In the genomic region with DNA sequence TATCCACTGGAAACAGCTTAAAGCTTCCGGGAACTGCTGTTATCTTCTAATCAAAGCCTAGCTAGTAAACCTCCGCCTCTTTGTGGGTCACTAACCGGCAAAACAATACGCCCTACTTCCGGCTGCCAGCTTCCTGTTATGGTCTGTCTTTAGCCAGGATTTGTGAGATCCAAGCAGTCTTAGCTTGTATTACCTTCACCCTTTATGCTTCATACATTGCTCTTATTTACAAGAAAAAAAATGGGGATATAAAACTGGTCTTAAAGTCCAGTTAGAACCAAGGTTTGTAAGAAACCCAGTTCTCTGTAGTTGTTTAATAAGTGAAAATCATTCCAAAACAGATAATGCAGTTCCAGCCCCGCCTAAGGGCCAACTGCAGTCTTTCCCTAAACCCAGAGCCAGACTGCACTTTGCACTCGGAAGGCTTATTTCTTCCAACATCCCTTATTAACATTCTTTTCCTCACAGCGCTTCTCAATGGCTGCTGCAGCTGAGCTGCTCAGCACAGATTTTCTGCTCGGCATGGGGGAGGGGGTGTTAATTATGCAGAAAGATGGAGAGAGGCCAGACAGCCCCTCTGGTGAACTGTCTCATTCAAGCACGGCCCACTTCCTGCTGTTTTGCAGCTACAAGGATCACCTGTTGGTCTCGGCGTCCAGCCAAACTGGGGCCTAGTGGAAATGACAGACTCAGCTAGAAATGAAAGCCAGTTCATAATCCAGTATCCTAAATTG, we compare ENCODE assay signal across 8 cellular contexts.
DNase-seq lines count a peak whose midpoint lies in the region; ATAC-seq and TF ChIP-seq lines count a peak whose summit lies in the region.

No MANE protein-coding gene starts in this region.

- H3K4me1 ChIP-seq in colonic mucosa: peaks cover 4% of the 10 kb centered on the region
- H3K4me1 ChIP-seq in right lobe of liver: peaks cover 0 to 30% (median 17%) of the 10 kb centered on the region in 4 donors

- CTCF ChIA-PET in activated CD4-positive, alpha-beta T cell treated with anti-CD3 and anti-CD28 coated beads, Interleukin-2, amount 10 ng/mL, durations not matched to agents 7 days and 5 days (lab: Charles Lee): no interaction called here

- H3K36me3 ChIP-seq in colonic mucosa: no peaks in the 10 kb centered on the region
- no peaks in the 10 kb centered on the region for H3K36me3 ChIP-seq in right lobe of liver

- H3K4me3 ChIP-seq in HFF-Myc (replicated peaks; ENCODE audit: low read depth, low read length) (no peak overlapping the region), colonic mucosa (no peak overlapping the region), right lobe of liver (peak overlapping the region in 1 of 3 donors; percentile 31)

- peak overlapping the region; percentile 96 for H3K27ac Mint-ChIP-seq in activated CD4-positive, alpha-beta T cell treated with anti-CD3 and anti-CD28 coated beads, Interleukin-2, amount 10 ng/mL, durations not matched to agents 7 days and 5 days

- H3K4me3 Mint-ChIP-seq in activated CD4-positive, alpha-beta T cell treated with anti-CD3 and anti-CD28 coated beads, Interleukin-2, amount 10 ng/mL, durations not matched to agents 7 days and 5 days: peak overlapping the region; percentile 64

- DNase-seq in D341Med (ENCODE audit: low spot score): peak; percentile 76
- DNase-seq in HFF-Myc (ENCODE audit: extremely low read depth, low read depth): peak; percentile 30
- DNase-seq in NCI-H2029 (lab: John Stamatoyannopoulos, UW): peak; percentile 92
- DNase-seq in activated CD4-positive, alpha-beta T cell treated with anti-CD3 and anti-CD28 coated beads, Interleukin-2, amount 10 ng/mL, durations not matched to agents 7 days and 5 days: peak; percentile 84
- peak; percentile 91 for DNase-seq in colonic mucosa
- DNase-seq in right lobe of liver: peak; percentile 88 to 91 (median 90)
- DNase-seq in stimulated activated CD4-positive, alpha-beta T cell treated with anti-CD3 and anti-CD28 coated beads, Interleukin-2, amount 100 ng/mL, for 24 hours: peak; percentile 63 to 67

- H3K36me3 Mint-ChIP-seq in activated CD4-positive, alpha-beta T cell treated with anti-CD3 and anti-CD28 coated beads, Interleukin-2, amount 10 ng/mL, durations not matched to agents 7 days and 5 days (ENCODE audit: low read depth): peaks cover 48% of the 10 kb centered on the region

- ATAC-seq in right lobe of liver: peak; percentile 80 to 84 (median 82)
- no peak for ATAC-seq in GM18867 (IDR thresholded peaks at IDR 0.05; ENCODE audit: unreplicated experiment)

- no peaks in the 10 kb centered on the region for H3K27me3 Mint-ChIP-seq in activated CD4-positive, alpha-beta T cell treated with anti-CD3 and anti-CD28 coated beads, Interleukin-2, amount 10 ng/mL, durations not matched to agents 7 days and 5 days

- H3K27ac ChIP-seq in colonic mucosa (peak overlapping the region; percentile 45), right lobe of liver (peak overlapping the region; percentile 41 to 75 (median 63))

- H3K9me3 ChIP-seq in colonic mucosa (no peaks in the 10 kb centered on the region), right lobe of liver (no peaks in the 10 kb centered on the region)

- TF ChIP-seq POLR2A in right lobe of liver (IDR thresholded peaks at IDR 0.05): no peak

- H3K4me1 Mint-ChIP-seq in activated CD4-positive, alpha-beta T cell treated with anti-CD3 and anti-CD28 coated beads, Interleukin-2, amount 10 ng/mL, durations not matched to agents 7 days and 5 days: peaks cover 59% of the 10 kb centered on the region

- peaks cover 5% of the 10 kb centered on the region for H3K9me3 Mint-ChIP-seq in activated CD4-positive, alpha-beta T cell treated with anti-CD3 and anti-CD28 coated beads, Interleukin-2, amount 10 ng/mL, durations not matched to agents 7 days and 5 days

- POLR2A ChIA-PET in activated CD4-positive, alpha-beta T cell treated with anti-CD3 and anti-CD28 coated beads, Interleukin-2, amount 10 ng/mL, durations not matched to agents 7 days and 5 days (lab: Charles Lee): no interaction called here

- TF ChIP-seq CTCF in HFF-Myc (IDR thresholded peaks at IDR 0.05; ENCODE audit: low read depth, low read length, missing control alignments) (no peak), colonic mucosa (IDR thresholded peaks at IDR 0.05) (no peak), right lobe of liver (IDR thresholded peaks at IDR 0.05) (no peak)

- intact Hi-C loops in colonic mucosa (cut with DNase I) (loop anchor here (10.0 kb wide), 1 partner anchor 369 kb away; the partner anchor contains the start of gene KLF12), right lobe of liver (cut with DNase I) (no loop called here)

- H3K27me3 ChIP-seq in colonic mucosa: no peaks in the 10 kb centered on the region
- no peaks in the 10 kb centered on the region for H3K27me3 ChIP-seq in right lobe of liver

- WGBS in right lobe of liver (ENCODE audit: insufficient coverage, low coverage, low lambda C conversion rate, missing lambda C conversion rate): 7% methylated on average over 12 of the region's 12 CpGs

- no peak overlapping the region for H3K9ac ChIP-seq in colonic mucosa (ENCODE audit: low read depth in 2 of 2, low read length in 2 of 2)

Comparison
In these comparisons a context has a peak if more than half of its experiments do, and no peak if none do; other contexts are left out.
1. DNase-seq: peak in every context shown above with its lines; median percentile 92 in NCI-H2029; 91 in colonic mucosa; 90 in right lobe of liver; 84 in activated CD4-positive, alpha-beta T cell treated with anti-CD3 and anti-CD28 coated beads, Interleukin-2, amount 10 ng/mL, durations not matched to agents 7 days and 5 days; 76 in D341Med; 65 in stimulated activated CD4-positive, alpha-beta T cell treated with anti-CD3 and anti-CD28 coated beads, Interleukin-2, amount 100 ng/mL, for 24 hours; 30 in HFF-Myc.